8 cellular contexts compared by ENCODE assay signal in genomic region chr11:62621567-62622470, GRCh38. TPM values are rescaled to one million over a fixed set of nuclear protein-coding genes. Genes with fewer than 3 reads are reported as not detected.
DNase-seq lines count a peak whose midpoint lies in the region; ATAC-seq, FAIRE-seq and TF ChIP-seq lines count a peak whose summit lies in the region.

TSS of gene B3GAT3 (minus strand) at chr11:62621986. CDS start at chr11:62621947, 39 bp downstream.

- no peak for TF ChIP-seq EP300 in H1 (IDR thresholded peaks at IDR 0.05; ENCODE audit: borderline replicate concordance in 1 of 2, low read depth in 2 of 2, low read length in 2 of 2)

- H3K79me2 ChIP-seq in H1 (ENCODE audit: control insufficient read depth in 1 of 2, insufficient read depth in 2 of 2, low read length in 2 of 2), result no peaks in the 10 kb centered on the region

- peaks cover 4% of the 10 kb centered on the region; the same call in 1 of the 2 replicates for H3K23me2 ChIP-seq in H1 (ENCODE audit: low read depth, low read length)

- peak in 1 of 3 experiments; percentile 7; a peak in 1 of 4 replicates for TF ChIP-seq CTCF in H1 (IDR thresholded peaks at IDR 0.05; ENCODE audit: control extremely low read depth in 1 of 3, insufficient read depth in 1 of 3, low read depth in 1 of 3, low read length in 3 of 3)

- H2BK12ac ChIP-seq in H1 (ENCODE audit: low read depth, low read length) (0 out of 2 replicates have a peak within 1 kb of the TSS, but pooled peaks have one; percentile 27), mesenchymal stem cell (ENCODE audit: low read length in 2 of 2) (peak within 1 kb of the TSS in 1 of 2 experiments; percentile 60)

- H4K91ac ChIP-seq in H1 (replicated peaks; ENCODE audit: insufficient read length, low read length) (peak within 1 kb of the TSS; percentile 44), mesenchymal stem cell (ENCODE audit: low read length) (no peak within 1 kb of the TSS)

- peak in 1 of 2 experiments; percentile 96; a peak in 2 of 3 replicates for TF ChIP-seq POLR2A in H1 (IDR thresholded peaks at IDR 0.05; ENCODE audit: control extremely low read depth in 1 of 2, low read depth in 2 of 2, low read length in 2 of 2)

- 4% methylated on average over 64 of the region's 77 CpGs; no CpG with 5 or more reads in 1 of the 2 experiments for WGBS in H1 (ENCODE audit: extremely low coverage in 1 of 2, insufficient coverage in 1 of 2, insufficient read length in 1 of 2, insufficient replicate concordance in 2 of 2, low coverage in 1 of 2, low lambda C conversion rate in 2 of 2, missing lambda C conversion rate in 1 of 2), 2 experiments
- 3% methylated on average over 76 of the region's 77 CpGs for WGBS in mesenchymal stem cell

- H2AK5ac ChIP-seq in H1 (ENCODE audit: low read depth, low read length) (no peak within 1 kb of the TSS), mesenchymal stem cell (ENCODE audit: low read length, severe bottlenecking) (peak within 1 kb of the TSS; percentile 85)

- H3K9me3 ChIP-seq in H1 (ENCODE audit: insufficient read depth in 2 of 2, low read depth in 1 of 2, low read length in 1 of 2) (no peaks in the 10 kb centered on the region), mesenchymal stem cell (ENCODE audit: control insufficient read depth, low read length) (no peaks in the 10 kb centered on the region)

- no peak within 1 kb of the TSS for H3K14ac ChIP-seq in H1 (ENCODE audit: insufficient read length)
- H3K14ac ChIP-seq in mesenchymal stem cell (ENCODE audit: low read length in 2 of 2), result peak within 1 kb of the TSS in 1 of 2 experiments; percentile 61

- H3K23ac ChIP-seq in H1 (ENCODE audit: insufficient read length) (no peak within 1 kb of the TSS), mesenchymal stem cell (ENCODE audit: low read length in 2 of 2) (no peak within 1 kb of the TSS)

- H2BK120ac ChIP-seq in H1 (replicated peaks; ENCODE audit: low read depth, low read length), result no peak within 1 kb of the TSS
- H2BK120ac ChIP-seq in mesenchymal stem cell (ENCODE audit: low read depth, low read length), result no peak within 1 kb of the TSS

- H3K18ac ChIP-seq in H1 (ENCODE audit: extremely low read depth, low read length) (peak within 1 kb of the TSS; percentile 83), mesenchymal stem cell (ENCODE audit: low read depth in 1 of 2, low read length in 2 of 2) (peak within 1 kb of the TSS; percentile 76 to 85)

- CTCF ChIA-PET in H1 (lab: Charles Lee; ENCODE audit: partially characterized antibody), result interaction anchor here (0.6 to 3.5 kb wide), 13 partner anchors 9 to 227 kb away, joined by 3 to 25 read pairs (median 4); partner anchors contain the start of genes C11orf98, CSKMT, EML3 and ROM1

- H3K27ac ChIP-seq in H1 (ENCODE audit: low read depth, low read length) (peak within 1 kb of the TSS; percentile 46), mesenchymal stem cell (ENCODE audit: low read length, poor library complexity, severe bottlenecking) (peak within 1 kb of the TSS; percentile 86)

- peak within 1 kb of the TSS; percentile 71; the same call in 1 of the 2 replicates for H2BK5ac ChIP-seq in H1 (ENCODE audit: low read depth, low read length)
- peak within 1 kb of the TSS; percentile 37 for H2BK5ac ChIP-seq in mesenchymal stem cell (ENCODE audit: low read depth, low read length, poor library complexity, severe bottlenecking)

- no peak within 1 kb of the TSS for H3K4ac ChIP-seq in H1 (replicated peaks; ENCODE audit: insufficient read length, low read depth, low read length)
- H3K4ac ChIP-seq in mesenchymal stem cell (ENCODE audit: low read depth in 1 of 2, low read length in 2 of 2), result peak within 1 kb of the TSS; percentile 42 to 73

- H3K4me2 ChIP-seq in H1 (ENCODE audit: insufficient read depth in 1 of 2, low read depth in 2 of 2, low read length in 2 of 2) (peak within 1 kb of the TSS; percentile 66 to 68), mesenchymal stem cell (ENCODE audit: low read length, poor library complexity, severe bottlenecking) (peak within 1 kb of the TSS; percentile 67)

- H3K4me3 ChIP-seq in H1 (ENCODE audit: extremely low read depth in 1 of 4, insufficient read depth in 2 of 4, low read depth in 3 of 4, low read length in 4 of 4) (peak within 1 kb of the TSS; percentile 59 to 87 (median 83)), mesenchymal stem cell (ENCODE audit: insufficient read depth in 1 of 2, low read depth in 1 of 2, low read length in 2 of 2) (peak within 1 kb of the TSS; percentile 59 to 90)

- no peak within 1 kb of the TSS for H2BK20ac ChIP-seq in H1 (ENCODE audit: low read length)

- H4K8ac ChIP-seq in H1 (ENCODE audit: extremely low read depth, insufficient read depth, low read length) (peak within 1 kb of the TSS; percentile 86; the same call in 1 of the 2 replicates), mesenchymal stem cell (ENCODE audit: low read length) (peak within 1 kb of the TSS; percentile 86)

- H2BK15ac ChIP-seq in H1 (ENCODE audit: low read length) (no peak within 1 kb of the TSS), mesenchymal stem cell (ENCODE audit: low read depth, poor library complexity, severe bottlenecking) (peak within 1 kb of the TSS; percentile 85)

- H3K9ac ChIP-seq in H1 (replicated peaks in 1 of 4; ENCODE audit: extremely low read depth in 1 of 4, low read depth in 3 of 4, low read length in 3 of 4), result peak within 1 kb of the TSS; percentile 51 to 82 (median 77)
- peak within 1 kb of the TSS; percentile 91 for H3K9ac ChIP-seq in mesenchymal stem cell (ENCODE audit: low read length)

- H2AFZ ChIP-seq in H1 (ENCODE audit: low read length), result no peak within 1 kb of the TSS
- H2AFZ ChIP-seq in mesenchymal stem cell (ENCODE audit: low read depth, low read length), result no peak within 1 kb of the TSS

- DNase-seq in COLO829 (ENCODE audit: low spot score) (peak; percentile 99), HTR-8/SVneo (ENCODE audit: insufficient read length, low spot score) (peak; percentile 99), NOMO-1 treated with dmso at 0.1 percent for 144 hours (lab: John Stamatoyannopoulos, UW; ENCODE audit: unreplicated experiment) (peak; percentile 93), H1 (ENCODE audit: low read depth in 1 of 2, low spot score in 2 of 2) (peak; percentile 97 to 98), mesenchymal stem cell (peak; percentile 98)
- DNase-seq in activated CD8-positive, alpha-beta memory T cell treated with anti-CD3 and anti-CD28 coated beads for 48 hours (ENCODE audit: low read depth in 2 of 3, low spot score in 2 of 3), result peak; percentile 94 to 97 (median 95)
- DNase-seq in stimulated activated CD8-positive, alpha-beta memory T cell treated with anti-CD3 and anti-CD28 coated beads, Interleukin-12 subunit alpha, Interleukin-12 subunit beta, amount 100 ng/mL, for 4 hours (ENCODE audit: low read depth), result peak; percentile 96

- H4K5ac ChIP-seq in H1 (ENCODE audit: insufficient read length, low read depth, low read length), result peak within 1 kb of the TSS; percentile 48

- H4K20me1 ChIP-seq in H1 (replicated peaks in 1 of 2; ENCODE audit: control insufficient read depth in 1 of 2, insufficient read depth in 2 of 2, low read length in 2 of 2), result peaks cover 0 to 3% of the 10 kb centered on the region in 2 experiments

- peak within 1 kb of the TSS; percentile 43 for H3K56ac ChIP-seq in H1 (replicated peaks; ENCODE audit: insufficient read length, low read depth, low read length)

- peak; percentile 84 for ATAC-seq in GM21367 (IDR thresholded peaks at IDR 0.05; ENCODE audit: unreplicated experiment)

- peaks cover 0 to 5% (median 0%) of the 10 kb centered on the region in 4 experiments; a peak in 1 of 7 replicates for H3K4me1 ChIP-seq in H1 (replicated peaks in 1 of 4; ENCODE audit: control insufficient read depth in 3 of 4, insufficient read depth in 4 of 4, low read length in 3 of 4)
- peaks cover 3% of the 10 kb centered on the region for H3K4me1 ChIP-seq in mesenchymal stem cell (ENCODE audit: control insufficient read depth, insufficient read depth, low read depth, low read length)

- TF ChIP-seq RAD21 in H1 (IDR thresholded peaks at IDR 0.05 in 1 of 2, conservative IDR thresholded peaks at IDR 0.05 in 1 of 2; ENCODE audit: low read depth in 2 of 2, low read length in 2 of 2), result peak; percentile 0; a peak in 2 of 4 replicates

- no peaks in the 10 kb centered on the region for H3K27me3 ChIP-seq in H1 (replicated peaks in 1 of 4; ENCODE audit: control insufficient read depth in 3 of 4, extremely low read depth in 1 of 4, insufficient read depth in 3 of 4, low read length in 3 of 4)
- no peaks in the 10 kb centered on the region for H3K27me3 ChIP-seq in mesenchymal stem cell (ENCODE audit: control insufficient read depth in 1 of 2, insufficient read depth in 1 of 2, low read length in 2 of 2)

- FAIRE-seq in HTR-8/SVneo (lab: Jason Lieb, UNC) (peak; percentile 58), H1 (lab: Jason Lieb, UNC) (no peak)

- H3K79me1 ChIP-seq in H1 (ENCODE audit: low read depth, low read length) (no peaks in the 10 kb centered on the region), mesenchymal stem cell (replicated peaks; ENCODE audit: low read length, poor library complexity, severe bottlenecking) (peaks cover 5% of the 10 kb centered on the region)

- POLR2A ChIA-PET in H1 (lab: Charles Lee; ENCODE audit: partially characterized antibody), result interaction anchor here (0.8 to 8.6 kb wide), 42 partner anchors 9 to 260 kb away, joined by 3 to 83 read pairs (median 4); partner anchors contain the start of genes BSCL2, C11orf98, CSKMT and EEF1G

- H3K36me3 ChIP-seq in H1 (ENCODE audit: control insufficient read depth in 2 of 4, insufficient read depth in 4 of 4, low read length in 3 of 4), result peaks cover 14 to 19% (median 16%) of the 10 kb centered on the region in 4 experiments
- peaks cover 35 to 42% of the 10 kb centered on the region in 2 experiments for H3K36me3 ChIP-seq in mesenchymal stem cell (ENCODE audit: control insufficient read depth in 1 of 2, insufficient read depth in 2 of 2, low read depth in 1 of 2, low read length in 2 of 2)

TF ChIP-seq in H1, 55 proteins besides CTCF, POLR2A, EP300 and RAD21 (continues in another document):
- TF ChIP-seq SP2 (IDR thresholded peaks at IDR 0.05; ENCODE audit: low read length) (no peak), TBP (IDR thresholded peaks at IDR 0.05; ENCODE audit: low read depth, low read length) (peak; percentile 50; the same call in 1 of the 2 replicates), GABPA (IDR thresholded peaks at IDR 0.05; ENCODE audit: borderline replicate concordance, insufficient read depth, low read length) (peak; percentile 96), POU5F1 (IDR thresholded peaks at IDR 0.05; ENCODE audit: low read depth, low read length) (no peak), SUZ12 (IDR thresholded peaks at IDR 0.05; ENCODE audit: low read length) (no peak)

RNA-seq across cellular contexts. Expression of gene B3GAT3, which starts in this region (rescaled TPM):
- 28.0 and 34.5 TPM in 2 replicates for total RNA-seq in H1 (2021; fragmentation: NEBNext Ultra II Directional; extraction: Animal tissue kit (Norgen Biotek cat#: 25700))
- 39.0 and 57.7 TPM in 2 replicates for polyA plus RNA-seq in H1 (2011; rRNA removed)
- polyA plus RNA-seq in H1 (2011; cell fraction: cytosol; rRNA removed), result 47.9 TPM
- polyA plus RNA-seq in H1 (2011; cell fraction: nucleus; rRNA removed), result 132 TPM
- 19.8 to 36.5 TPM (median 35.3 TPM) in 4 replicates for polyA plus RNA-seq in H1 (2012, experiment 1 of 2)
- 22.3 TPM for polyA plus RNA-seq in H1 (2012, experiment 2 of 2)
- polyA plus RNA-seq in H1 (2013, experiment 1 of 2), result 20.2 TPM
- 20.9 TPM for polyA plus RNA-seq in H1 (2013, experiment 2 of 2)
- 6.2 and 8.5 TPM in 2 replicates for polyA minus RNA-seq in H1 (2011; rRNA and poly(A)+ RNA removed)
- polyA minus RNA-seq in H1 (2011; cell fraction: cytosol; rRNA and poly(A)+ RNA removed), result 13.8 TPM
- polyA minus RNA-seq in H1 (2011; cell fraction: nucleus; rRNA and poly(A)+ RNA removed), result 11.2 TPM
- 32.5 TPM for polyA plus RNA-seq in mesenchymal stem cell (2013, experiment 1 of 2)
- polyA plus RNA-seq in mesenchymal stem cell (2013, experiment 2 of 2), result 32.5 TPM

Comparison
In these comparisons a context has a peak if more than half of its experiments do, and no peak if none do; other contexts are left out.
1. Peak in every context shown above with its lines: DNase-seq, ATAC-seq, H3K4me3 ChIP-seq and H3K27ac ChIP-seq.